In genomic region chr10:6337382-6337781, GRCh38 we compare ENCODE assay signal across 15 cellular contexts.
"Had no signal": no experiment of that assay in that cellular context is flagged by ENCODE, and none has a peak within 500 bp of the region (broad histone marks: within the 10 kb centered on the region; RNA-seq: fewer than 3 reads in every experiment).

No MANE protein-coding gene starts in this region.

- H3K4me3 ChIP-seq: ascending aorta, cardiac muscle cell, lower lobe of right lung, tibial nerve, vagina had no signal

- H3K27ac Mint-ChIP-seq: activated naive CD4-positive, alpha-beta T cell treated with anti-CD3 and anti-CD28 coated beads for 36 hours; activated naive CD8-positive, alpha-beta T cell treated with anti-CD3 and anti-CD28 coated beads, Interleukin-2, amount 50 U/mL, for 24 hours; stimulated activated memory B cell treated with anti-CD40 and anti-IgM and Interleukin-4, amounts not matched to agents 10 μg/mL and 1 μg/mL and 100 μg/mL, for 72 hours; T-helper 2 cell treated with Interferon-gamma antibody and Interleukin-4, amounts not matched to agents 5 μg/mL and 100 μg/mL, for 36 hours had no signal

- H3K4me1 ChIP-seq: ascending aorta, lower lobe of right lung, tibial nerve, vagina had no signal

- H3K4me1 Mint-ChIP-seq: activated naive CD8-positive, alpha-beta T cell treated with anti-CD3 and anti-CD28 coated beads, Interleukin-2, amount 50 U/mL, for 24 hours; neural crest cell; stimulated activated memory B cell treated with anti-CD40 and anti-IgM and Interleukin-4, amounts not matched to agents 10 μg/mL and 1 μg/mL and 100 μg/mL, for 72 hours had no signal

- H3K27me3 Mint-ChIP-seq: activated naive CD8-positive, alpha-beta T cell treated with anti-CD3 and anti-CD28 coated beads, Interleukin-2, amount 50 U/mL, for 24 hours; stimulated activated memory B cell treated with anti-CD40 and anti-IgM and Interleukin-4, amounts not matched to agents 10 μg/mL and 1 μg/mL and 100 μg/mL, for 72 hours had no signal

- H3K27ac ChIP-seq: ascending aorta, cardiac muscle cell, lower lobe of right lung, tibial nerve, vagina had no signal

- H3K36me3 ChIP-seq: cardiac muscle cell, lower lobe of right lung, vagina had no signal

- H3K9me3 ChIP-seq: ascending aorta, lower lobe of right lung, tibial nerve, vagina had no signal

- DNase-seq: activated naive CD4-positive, alpha-beta T cell treated with anti-CD3 and anti-CD28 coated beads for 36 hours; activated naive CD8-positive, alpha-beta T cell treated with anti-CD3 and anti-CD28 coated beads, Interleukin-2, amount 50 U/mL, for 24 hours; foreskin fibroblast; left colon; lower lobe of right lung; midbrain; retina; stimulated activated CD4-positive, alpha-beta T cell treated with anti-CD3 and anti-CD28 coated beads, Interleukin-2, amount 100 ng/mL, for 48 hours had no signal

- H3K4me3 Mint-ChIP-seq: activated naive CD4-positive, alpha-beta T cell treated with anti-CD3 and anti-CD28 coated beads for 36 hours; activated naive CD8-positive, alpha-beta T cell treated with anti-CD3 and anti-CD28 coated beads, Interleukin-2, amount 50 U/mL, for 24 hours; neural crest cell; stimulated activated memory B cell treated with anti-CD40 and anti-IgM and Interleukin-4, amounts not matched to agents 10 μg/mL and 1 μg/mL and 100 μg/mL, for 72 hours; T-helper 2 cell treated with Interferon-gamma antibody and Interleukin-4, amounts not matched to agents 5 μg/mL and 100 μg/mL, for 36 hours had no signal

- H3K27me3 ChIP-seq: ascending aorta, cardiac muscle cell, tibial nerve, vagina had no signal

- H3K9me3 Mint-ChIP-seq: neural crest cell had no signal

- ATAC-seq: activated naive CD8-positive, alpha-beta T cell treated with anti-CD3 and anti-CD28 coated beads, Interleukin-2, amount 50 U/mL, for 24 hours; left colon; lower lobe of right lung; stimulated activated memory B cell treated with anti-CD40 and anti-IgM and Interleukin-4, amounts not matched to agents 10 μg/mL and 1 μg/mL and 100 μg/mL, for 72 hours had no signal
